Comparison of ENCODE assay signal across 1 cellular context in genomic region chr6:49796842-49797455, GRCh38.
TF ChIP-seq lines count a peak whose summit lies in the region.

No MANE protein-coding gene starts in this region.

TF ChIP-seq in HEK293, 187 proteins besides CTCF, POLR2A, EP300 and RAD21 (continued from another document):
- TF ChIP-seq ZFHX2 (tag by site-specific recombination; conservative IDR thresholded peaks at IDR 0.05) (0 out of 2 replicates have a peak, but pooled peaks have one; percentile 16), EGR2 (tag by site-specific recombination; IDR thresholded peaks at IDR 0.05; ENCODE audit: low read depth) (0 out of 2 replicates have a peak, but pooled peaks have one; percentile 45)
